29 cellular contexts compared by ENCODE assay signal in the genomic region with DNA sequence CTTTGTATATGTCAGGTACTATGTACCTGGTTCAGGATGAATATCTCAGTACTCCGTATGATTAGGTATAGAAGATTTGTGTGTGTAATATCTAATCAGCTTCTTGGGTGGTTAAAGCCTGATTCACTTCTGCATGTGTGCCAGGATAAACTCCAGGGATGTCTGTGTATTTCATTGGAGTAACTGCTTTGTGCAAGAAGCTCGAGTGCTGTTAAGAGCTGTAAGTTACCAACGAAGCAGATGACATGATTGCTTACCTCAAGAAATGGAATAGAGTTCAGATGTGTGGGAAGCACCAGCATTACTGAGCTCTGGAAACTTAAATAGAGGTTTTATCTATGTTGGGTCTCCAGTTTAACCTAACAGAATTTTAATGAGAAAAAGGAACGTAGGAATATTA.
"Had no signal": no experiment of that assay in that cellular context is flagged by ENCODE, and none has a peak within 500 bp of the region (broad histone marks: within the 10 kb centered on the region; RNA-seq: fewer than 3 reads in every experiment).

No MANE protein-coding gene starts in this region.

- DNase-seq: activated CD4-positive, alpha-beta memory T cell treated with anti-CD3 and anti-CD28 coated beads for 36 hours; activated CD4-positive, alpha-beta T cell treated with anti-CD3 and anti-CD28 coated beads for 36 hours; activated CD4-positive, alpha-beta T cell treated with anti-CD3 and anti-CD28 coated beads, Interleukin-2, amount 10 ng/mL, durations not matched to agents 24 days and 14 days; activated CD4-positive, CD25-positive, alpha-beta regulatory T cell; activated CD4-positive, CD25-positive, alpha-beta regulatory T cell treated with anti-CD3 and anti-CD28 coated beads, Interleukin-2, amount 50 U/mL, for 72 hours; activated CD8-positive, alpha-beta memory T cell treated with anti-CD3 and anti-CD28 coated beads, Interleukin-2, amount 50 U/mL, for 48 hours; activated CD8-positive, alpha-beta T cell treated with anti-CD3 and anti-CD28 coated beads, Interleukin-2, amount 10 ng/mL, durations not matched to agents 7 days and 5 days; activated effector memory CD4-positive, alpha-beta T cell treated with anti-CD3 and anti-CD28 coated beads, Interleukin-2, amount 50 U/mL, for 16 hours; activated naive CD4-positive, alpha-beta T cell treated with anti-CD3 and anti-CD28 coated beads for 36 hours; activated naive CD8-positive, alpha-beta T cell treated with anti-CD3 and anti-CD28 coated beads for 36 hours; activated naive CD8-positive, alpha-beta T cell treated with anti-CD3 and anti-CD28 coated beads, Interleukin-2, amount 50 U/mL, for 24 hours; activated T-cell treated with anti-CD3 and anti-CD28 coated beads for 4 hours; activated T-cell treated with anti-CD3 and anti-CD28 coated beads, Interleukin-2, amount 50 U/mL, for 4 hours; adrenal gland; central memory CD4-positive, alpha-beta T cell; cerebellar nuclear complex; colonic mucosa; dorsolateral prefrontal cortex; effector memory CD4-positive, alpha-beta T cell; endodermal cell; foreskin melanocyte; heart right ventricle; T-helper 1 cell; T-helper 2 cell had no signal

- H3K27ac ChIP-seq: adrenal gland, breast epithelium, cardiac muscle cell, colonic mucosa, dorsolateral prefrontal cortex, gastroesophageal sphincter, heart right ventricle, hepatocyte had no signal

- H3K27me3 ChIP-seq: adrenal gland, breast epithelium, cardiac muscle cell, colonic mucosa, dorsolateral prefrontal cortex, gastroesophageal sphincter, heart right ventricle, hepatocyte had no signal

- H3K9me3 ChIP-seq: adrenal gland, breast epithelium, colonic mucosa, gastroesophageal sphincter, heart right ventricle had no signal

- H3K4me2 ChIP-seq: hepatocyte had no signal

- ATAC-seq: activated CD4-positive, alpha-beta T cell treated with anti-CD3 and anti-CD28 coated beads for 36 hours; activated CD8-positive, alpha-beta T cell treated with anti-CD3 and anti-CD28 coated beads, Interleukin-2, amount 10 ng/mL, durations not matched to agents 7 days and 5 days; activated naive CD8-positive, alpha-beta T cell treated with anti-CD3 and anti-CD28 coated beads, Interleukin-2, amount 50 U/mL, for 24 hours; activated T-cell treated with anti-CD3 and anti-CD28 coated beads, Interleukin-2, amount 50 U/mL, for 4 hours; esophagus mucosa; gastroesophageal sphincter; heart right ventricle had no signal

- H3K36me3 ChIP-seq: adrenal gland, colonic mucosa had no signal

- H3K79me2 ChIP-seq: hepatocyte had no signal

- H3K4me1 ChIP-seq: adrenal gland, breast epithelium, gastroesophageal sphincter had no signal

- H3K4me3 ChIP-seq: adrenal gland, breast epithelium, cardiac muscle cell, colonic mucosa, dorsolateral prefrontal cortex, gastroesophageal sphincter, heart right ventricle, hepatocyte had no signal

- H2AFZ ChIP-seq: hepatocyte had no signal
